In genomic region chrX:2608638-2609430, GRCh38 we compare ENCODE assay signal across 8 cellular contexts.
DNase-seq lines count a peak whose midpoint lies in the region; ATAC-seq and TF ChIP-seq lines count a peak whose summit lies in the region.

No MANE protein-coding gene starts in this region.

- no peaks in the 10 kb centered on the region for H3K36me3 ChIP-seq in effector memory CD4-positive, alpha-beta T cell (ENCODE audit: control insufficient read depth, insufficient read depth, low read length)

- POLR2A ChIA-PET in AG04450 (lab: Yijun Ruan, JAX), result no interaction called here

- peak; percentile 54 for DNase-seq in AG04450 (ENCODE audit: low read depth, low spot score)
- DNase-seq in GM19240 (ENCODE audit: insufficient read length, low spot score), result peak; percentile 79
- DNase-seq in activated CD4-positive, alpha-beta T cell treated with anti-CD3 and anti-CD28 coated beads for 48 hours, result peak; percentile 92
- peak; percentile 70 to 80 (median 75) for DNase-seq in effector memory CD4-positive, alpha-beta T cell
- peak; percentile 83 for DNase-seq in stimulated activated CD8-positive, alpha-beta memory T cell treated with anti-CD3 and anti-CD28 coated beads, Interleukin-4, amount 100 ng/mL, for 24 hours (ENCODE audit: low read depth)
- DNase-seq in KG1 (lab: John Stamatoyannopoulos, UW), result no peak

- CTCF ChIA-PET in AG04450 (lab: Charles Lee), result no interaction called here

- H3K4me3 ChIP-seq in AG04450 (ENCODE audit: low read depth, low read length) (peak overlapping the region; percentile 85), mononuclear cell (ENCODE audit: low read length) (peak overlapping the region; percentile 79)
- H3K4me3 ChIP-seq in effector memory CD4-positive, alpha-beta T cell (ENCODE audit: insufficient read depth, low read depth, low read length, poor library complexity, severe bottlenecking), result peak overlapping the region; percentile 89

- no peak for TF ChIP-seq CTCF in AG04450 (IDR thresholded peaks at IDR 0.05; ENCODE audit: low read depth, low read length)

- peak; percentile 91 for ATAC-seq in HG03457 (IDR thresholded peaks at IDR 0.05; ENCODE audit: unreplicated experiment)

- H3K9me3 ChIP-seq in AG04450 (ENCODE audit: control insufficient read depth, insufficient read depth, low read length) (peaks cover 7% of the 10 kb centered on the region), mononuclear cell (ENCODE audit: low read depth, low read length) (no peaks in the 10 kb centered on the region)
- H3K9me3 ChIP-seq in effector memory CD4-positive, alpha-beta T cell (ENCODE audit: control insufficient read depth, low read length), result no peaks in the 10 kb centered on the region

- peak overlapping the region; percentile 52 for H3K27ac ChIP-seq in AG04450 (ENCODE audit: low read depth, low read length)
- peak overlapping the region; percentile 68 for H3K27ac ChIP-seq in effector memory CD4-positive, alpha-beta T cell (ENCODE audit: insufficient read depth, low read length, poor library complexity, severe bottlenecking)

- H3K27me3 ChIP-seq in AG04450 (ENCODE audit: control insufficient read depth, insufficient read depth, low read length) (no peaks in the 10 kb centered on the region), mononuclear cell (ENCODE audit: insufficient read depth, low read length) (no peaks in the 10 kb centered on the region)
- H3K27me3 ChIP-seq in effector memory CD4-positive, alpha-beta T cell (replicated peaks; ENCODE audit: control insufficient read depth, insufficient read depth, low read length, poor library complexity, severe bottlenecking), result no peaks in the 10 kb centered on the region

- peaks cover 16% of the 10 kb centered on the region for H3K4me1 ChIP-seq in effector memory CD4-positive, alpha-beta T cell (ENCODE audit: control insufficient read depth, insufficient read depth, low read length, poor library complexity, severe bottlenecking)
- peaks cover 40% of the 10 kb centered on the region for H3K4me1 ChIP-seq in mononuclear cell (ENCODE audit: insufficient read depth, low read length)
